28 cellular contexts compared by ENCODE assay signal in genomic region chr15:55133972-55134371, GRCh38.
"Had no signal": no experiment of that assay in that cellular context is flagged by ENCODE, and none has a peak within 500 bp of the region (broad histone marks: within the 10 kb centered on the region; RNA-seq: fewer than 3 reads in every experiment).

No MANE protein-coding gene starts in this region.

- H3K9me3 ChIP-seq: colonic mucosa, gastrocnemius medialis had no signal

- H3K27me3 ChIP-seq: ascending aorta, breast epithelium, cardiac muscle cell, colonic mucosa, esophagus muscularis mucosa, gastrocnemius medialis, heart left ventricle had no signal

- H3K36me3 ChIP-seq: ascending aorta, breast epithelium, cardiac muscle cell, colonic mucosa, esophagus muscularis mucosa, gastrocnemius medialis, heart left ventricle had no signal

- H3K4me3 ChIP-seq: ascending aorta, breast epithelium, cardiac muscle cell, colonic mucosa, dorsolateral prefrontal cortex, esophagus muscularis mucosa, gastrocnemius medialis, heart left ventricle had no signal

- H3K27ac ChIP-seq: ascending aorta, breast epithelium, cardiac muscle cell, colonic mucosa, dorsolateral prefrontal cortex, esophagus muscularis mucosa, foreskin keratinocyte, gastrocnemius medialis, heart left ventricle had no signal

- H3K4me1 ChIP-seq: ascending aorta, breast epithelium, colonic mucosa, esophagus muscularis mucosa, foreskin keratinocyte, gastrocnemius medialis, heart left ventricle had no signal

- DNase-seq: activated CD4-positive, alpha-beta memory T cell treated with anti-CD3 and anti-CD28 coated beads, Interleukin-2, amount 10 ng/mL, durations not matched to agents 7 days and 5 days; activated CD4-positive, alpha-beta T cell treated with anti-CD3 and anti-CD28 coated beads for 1 hour; activated CD4-positive, alpha-beta T cell treated with anti-CD3 and anti-CD28 coated beads for 4 hours; activated CD4-positive, alpha-beta T cell treated with anti-CD3 and anti-CD28 coated beads, Interleukin-2, amount 10 ng/mL, durations not matched to agents 7 days and 5 days; activated CD4-positive, alpha-beta T cell treated with anti-CD3 and anti-CD28 coated beads, Interleukin-2, amount 50 U/mL, for 4 hours; activated CD8-positive, alpha-beta memory T cell treated with anti-CD3 and anti-CD28 coated beads, Interleukin-2, amount 50 U/mL, for 48 hours; activated gamma-delta T cell; activated naive CD4-positive, alpha-beta T cell; activated naive CD4-positive, alpha-beta T cell treated with anti-CD3 and anti-CD28 coated beads, Interleukin-2, amount 10 ng/mL, durations not matched to agents 7 days and 5 days; activated naive CD8-positive, alpha-beta T cell treated with anti-CD3 and anti-CD28 coated beads, Interleukin-2, amount 10 ng/mL, durations not matched to agents 7 days and 5 days; activated T-cell treated with anti-CD3 and anti-CD28 coated beads for 4 hours; activated T-cell treated with anti-CD3 and anti-CD28 coated beads, Interleukin-2, amount 50 U/mL, for 24 hours; activated T-cell treated with anti-CD3 and anti-CD28 coated beads, Interleukin-2, amount 50 U/mL, for 72 hours; central memory CD4-positive, alpha-beta T cell; cerebellar nuclear complex; colonic mucosa; dorsolateral prefrontal cortex; effector memory CD4-positive, alpha-beta T cell; erythroblast; foreskin keratinocyte; gastrocnemius medialis; glutamatergic neuron; heart left ventricle; T-helper 2 cell had no signal
